Comparison of ENCODE assay signal across 8 cellular contexts in genomic region chr14:64232095-64232830, GRCh38.
DNase-seq lines count a peak whose midpoint lies in the region; ATAC-seq and TF ChIP-seq lines count a peak whose summit lies in the region.

No MANE protein-coding gene starts in this region.

- no peak overlapping the region for H4K91ac ChIP-seq in trophoblast cell (ENCODE audit: low read depth, low read length)

- H3K79me2 ChIP-seq in trophoblast cell (ENCODE audit: control insufficient read depth, insufficient read depth, low read length, poor library complexity) (no peaks in the 10 kb centered on the region), GM23338 (replicated peaks; ENCODE audit: insufficient read depth) (no peaks in the 10 kb centered on the region)

- H2BK120ac ChIP-seq in trophoblast cell (ENCODE audit: insufficient read depth, low read length, poor library complexity): no peak overlapping the region

- H3K4me3 ChIP-seq in trophoblast cell (ENCODE audit: low read depth, low read length): no peak overlapping the region
- no peak overlapping the region for H3K4me3 ChIP-seq in GM23338

- no peak overlapping the region for H3K4me3 Mint-ChIP-seq in T-helper 2 cell treated with Interferon-gamma antibody and Interleukin-4, amounts not matched to agents 5 μg/mL and 100 μg/mL, for 36 hours
- H3K4me3 Mint-ChIP-seq in immature natural killer cell (no peak overlapping the region), GM23338 (no peak overlapping the region)

- no peak for ATAC-seq in GM23338

- no peaks in the 10 kb centered on the region; the same call in 1 of the 2 replicates for H4K20me1 ChIP-seq in GM23338 (replicated peaks; ENCODE audit: insufficient read depth)

- H3K18ac ChIP-seq in trophoblast cell (ENCODE audit: low read length): no peak overlapping the region

- no peak overlapping the region for H2AK5ac ChIP-seq in trophoblast cell (ENCODE audit: low read length)

- H3K9me3 ChIP-seq in trophoblast cell (ENCODE audit: insufficient read depth, low read depth, low read length): peaks cover 3% of the 10 kb centered on the region

- TF ChIP-seq CTCF in GM23338 (conservative IDR thresholded peaks at IDR 0.05; ENCODE audit: low read depth in 2 of 2): no peak

- no peaks in the 10 kb centered on the region for H3K27me3 ChIP-seq in trophoblast cell (ENCODE audit: insufficient read depth, low read length)
- no peaks in the 10 kb centered on the region for H3K27me3 ChIP-seq in GM23338 (ENCODE audit: insufficient read depth)

- no peak overlapping the region for H3K4me2 ChIP-seq in trophoblast cell (ENCODE audit: low read length)
- no peak overlapping the region for H3K4me2 ChIP-seq in GM23338

- no peak overlapping the region for H2BK5ac ChIP-seq in trophoblast cell (ENCODE audit: low read depth, low read length, poor library complexity)

- H4K12ac ChIP-seq in trophoblast cell (ENCODE audit: low read depth, low read length): no peak overlapping the region

- H3K4me1 Mint-ChIP-seq in T-helper 2 cell treated with Interferon-gamma antibody and Interleukin-4, amounts not matched to agents 5 μg/mL and 100 μg/mL, for 36 hours (ENCODE audit: low read depth): peaks cover 15% of the 10 kb centered on the region
- peaks cover 2 to 8% of the 10 kb centered on the region in 2 donors for H3K4me1 Mint-ChIP-seq in immature natural killer cell
- no peaks in the 10 kb centered on the region for H3K4me1 Mint-ChIP-seq in GM23338

- H3K4me1 ChIP-seq in trophoblast cell (ENCODE audit: control insufficient read depth in 1 of 2, insufficient read depth in 2 of 2, low read length in 2 of 2) (peaks cover 3% of the 10 kb centered on the region in 2 experiments), GM23338 (ENCODE audit: insufficient read depth) (no peaks in the 10 kb centered on the region)

- no peak overlapping the region for H3K9ac ChIP-seq in trophoblast cell (ENCODE audit: low read length)

- H3K14ac ChIP-seq in trophoblast cell (ENCODE audit: low read length): no peak overlapping the region

- H2AFZ ChIP-seq in trophoblast cell (ENCODE audit: insufficient read depth, low read length, poor library complexity): no peak overlapping the region
- H2AFZ ChIP-seq in GM23338: no peak overlapping the region

- H3K23ac ChIP-seq in trophoblast cell (ENCODE audit: low read length): no peak overlapping the region

- DNase-seq in COLO829 (ENCODE audit: low spot score): peak; percentile 77
- peak; percentile 84 for DNase-seq in H4 (ENCODE audit: low spot score)
- DNase-seq in T-helper 2 cell treated with Interferon-gamma antibody and Interleukin-4, amounts not matched to agents 5 μg/mL and 100 μg/mL, for 36 hours (ENCODE audit: low spot score): peak; percentile 76
- DNase-seq in immature natural killer cell: peak in 1 of 3 donors; percentile 16
- DNase-seq in trophoblast cell: no peak
- DNase-seq in NCI-H82 (lab: John Stamatoyannopoulos, UW): no peak
- DNase-seq in RPMI8226: no peak
- DNase-seq in GM23338 (ENCODE audit: low spot score): no peak

- no peaks in the 10 kb centered on the region for H3F3A ChIP-seq in GM23338 (replicated peaks; ENCODE audit: low read depth)

- H3K4ac ChIP-seq in trophoblast cell (ENCODE audit: low read depth, low read length): no peak overlapping the region

- H3K36me3 Mint-ChIP-seq in T-helper 2 cell treated with Interferon-gamma antibody and Interleukin-4, amounts not matched to agents 5 μg/mL and 100 μg/mL, for 36 hours (ENCODE audit: low read depth): peaks cover 4% of the 10 kb centered on the region
- H3K36me3 Mint-ChIP-seq in immature natural killer cell (peaks cover 7 to 21% (median 10%) of the 10 kb centered on the region in 3 donors), GM23338 (ENCODE audit: low read depth) (peaks cover 12% of the 10 kb centered on the region; the same call in 2 of the 3 replicates)

- no peaks in the 10 kb centered on the region for H3K9me2 ChIP-seq in GM23338 (ENCODE audit: insufficient read depth)

- H3K36me3 ChIP-seq in trophoblast cell (ENCODE audit: control insufficient read depth in 1 of 2, insufficient read depth in 2 of 2, low read length in 2 of 2) (peaks cover 5 to 6% of the 10 kb centered on the region in 2 experiments), GM23338 (ENCODE audit: insufficient read depth) (peaks cover 7% of the 10 kb centered on the region; the same call in 1 of the 2 replicates)

- peaks cover 9% of the 10 kb centered on the region for H3K27me3 Mint-ChIP-seq in T-helper 2 cell treated with Interferon-gamma antibody and Interleukin-4, amounts not matched to agents 5 μg/mL and 100 μg/mL, for 36 hours (ENCODE audit: low read depth)
- H3K27me3 Mint-ChIP-seq in immature natural killer cell (ENCODE audit: low read depth in 3 of 3) (peaks cover 0 to 15% (median 6%) of the 10 kb centered on the region in 3 donors), GM23338 (ENCODE audit: insufficient read depth, low read depth, poor library complexity) (peaks cover 10% of the 10 kb centered on the region)

- no peaks in the 10 kb centered on the region for H3K9me3 Mint-ChIP-seq in T-helper 2 cell treated with Interferon-gamma antibody and Interleukin-4, amounts not matched to agents 5 μg/mL and 100 μg/mL, for 36 hours
- no peaks in the 10 kb centered on the region for H3K9me3 Mint-ChIP-seq in immature natural killer cell
- no peaks in the 10 kb centered on the region for H3K9me3 Mint-ChIP-seq in GM23338

- no CpG with 5 or more reads among the region's 9 CpGs for WGBS in trophoblast cell (ENCODE audit: extremely low coverage, insufficient coverage, insufficient read length)

- H3K27ac ChIP-seq in trophoblast cell (ENCODE audit: low read depth, low read length) (no peak overlapping the region), GM23338 (ENCODE audit: low read depth) (no peak overlapping the region; the same call in 1 of the 2 replicates)

- no peak overlapping the region for H4K8ac ChIP-seq in trophoblast cell (ENCODE audit: low read depth, low read length)

- H3K27ac Mint-ChIP-seq in T-helper 2 cell treated with Interferon-gamma antibody and Interleukin-4, amounts not matched to agents 5 μg/mL and 100 μg/mL, for 36 hours: no peak overlapping the region
- H3K27ac Mint-ChIP-seq in immature natural killer cell: peak overlapping the region; percentile 22 to 88 (median 64)
- H3K27ac Mint-ChIP-seq in GM23338: no peak overlapping the region

- no peak overlapping the region for H2BK12ac ChIP-seq in trophoblast cell (ENCODE audit: low read length)

- no peaks in the 10 kb centered on the region for H3K79me1 ChIP-seq in trophoblast cell (ENCODE audit: low read length)

TF ChIP-seq in GM23338, 12 proteins besides CTCF, POLR2A, EP300 and RAD21 (continues in another document):
- TF ChIP-seq EZH2phosphoT487 (IDR thresholded peaks at IDR 0.05; ENCODE audit: unreplicated experiment): no peak
- no peak for TF ChIP-seq EZH2 (IDR thresholded peaks at IDR 0.05; ENCODE audit: low read depth, unreplicated experiment)
- no peak for TF ChIP-seq ETS1 (IDR thresholded peaks at IDR 0.05)
- TF ChIP-seq NANOG (IDR thresholded peaks at IDR 0.05; ENCODE audit: borderline replicate concordance): no peak

Comparison
In these comparisons a context has a peak if more than half of its experiments do, and no peak if none do; other contexts are left out.
1. DNase-seq: peak in COLO829 (single experiment), H4 (single experiment) and T-helper 2 cell treated with Interferon-gamma antibody and Interleukin-4, amounts not matched to agents 5 μg/mL and 100 μg/mL, for 36 hours (single experiment); none in trophoblast cell (0 of 2), NCI-H82 (single experiment), RPMI8226 (single experiment) and GM23338 (single experiment).
2. H3K27ac Mint-ChIP-seq: peak in immature natural killer cell (6 of 6); none in T-helper 2 cell treated with Interferon-gamma antibody and Interleukin-4, amounts not matched to agents 5 μg/mL and 100 μg/mL, for 36 hours (single experiment) and GM23338 (single experiment).